18 cellular contexts compared by ENCODE assay signal in genomic region chr12:105587237-105587636, GRCh38.
A peak's percentile ranks its signal among the peaks of the same experiment; 100 is the strongest.
DNase-seq lines count a peak whose midpoint lies in the region; ATAC-seq, FAIRE-seq and TF ChIP-seq lines count a peak whose summit lies in the region.
"Had no signal": no experiment of that assay in that cellular context is flagged by ENCODE, and none has a peak within 500 bp of the region (broad histone marks: within the 10 kb centered on the region; RNA-seq: fewer than 3 reads in every experiment).

No MANE protein-coding gene starts in this region.

- H3K4me1 ChIP-seq in left ventricle myocardium inferior = peaks cover 5% of the 10 kb centered on the region
- H3K4me1 ChIP-seq in right atrium auricular region = no peaks in the 10 kb centered on the region
- peaks cover 29% of the 10 kb centered on the region for H3K4me1 ChIP-seq in endothelial cell of umbilical vein (ENCODE audit: control insufficient read depth, extremely low read depth, insufficient read depth, low read length)
- peaks cover 0 to 19% (median 0%) of the 10 kb centered on the region in 5 donors for H3K4me1 ChIP-seq in subcutaneous abdominal adipose tissue (ENCODE audit: control insufficient read depth in 5 of 5, insufficient read depth in 5 of 5, low read length in 5 of 5)
- H3K4me1 ChIP-seq: BE2C had no signal

- dilution Hi-C loops in endothelial cell of umbilical vein (cut with MboI; ENCODE audit: extremely low pct_ligation_motif_present, low sequenced_read_pairs) = no loop called here

- no peaks in the 10 kb centered on the region for H3K79me2 ChIP-seq in endothelial cell of umbilical vein (ENCODE audit: control insufficient read depth, insufficient read depth, low read length)

- H3K4me2 ChIP-seq in endothelial cell of umbilical vein (ENCODE audit: insufficient read depth, low read length) = peak overlapping the region; percentile 17

- no peak overlapping the region for H3K27ac Mint-ChIP-seq in chondrocyte (ENCODE audit: unreplicated experiment)
- H3K27ac Mint-ChIP-seq: CD4-positive, alpha-beta memory T cell; H9 had no signal

- TF ChIP-seq CTCF in left ventricle myocardium inferior (IDR thresholded peaks at IDR 0.05; ENCODE audit: borderline replicate concordance) = no peak
- no peak for TF ChIP-seq CTCF in right atrium auricular region (IDR thresholded peaks at IDR 0.05)
- no peak for TF ChIP-seq CTCF in endothelial cell of umbilical vein (IDR thresholded peaks at IDR 0.05; ENCODE audit: extremely low read depth in 1 of 2, insufficient read depth in 1 of 2, low read depth in 1 of 2, low read length in 2 of 2)
- TF ChIP-seq CTCF in chondrocyte (IDR thresholded peaks at IDR 0.05) = no peak

- H3K4me3 ChIP-seq in left ventricle myocardium inferior (no peak overlapping the region), right atrium auricular region (no peak overlapping the region), endothelial cell of umbilical vein (replicated peaks in 1 of 3; ENCODE audit: insufficient read depth in 1 of 3, low read depth in 1 of 3, low read length in 3 of 3) (no peak overlapping the region), subcutaneous abdominal adipose tissue (ENCODE audit: low read depth in 1 of 5, low read length in 5 of 5) (no peak overlapping the region)

- H4K20me1 ChIP-seq in endothelial cell of umbilical vein (replicated peaks; ENCODE audit: control insufficient read depth, extremely low read depth, insufficient read depth, low read length) = no peaks in the 10 kb centered on the region

- H3K9me1 ChIP-seq in endothelial cell of umbilical vein (replicated peaks; ENCODE audit: control insufficient read depth, extremely low read depth, insufficient read depth, low read length) = no peaks in the 10 kb centered on the region

- POLR2A ChIA-PET in endothelial cell of umbilical vein (lab: Charles Lee) = interaction anchor here (0.9 to 1.2 kb wide), 2 partner anchors 33 to 479 kb away, joined by 3 read pairs; no protein-coding TSS in a partner anchor

- H3K27me3 Mint-ChIP-seq in chondrocyte (ENCODE audit: low read depth) = no peaks in the 10 kb centered on the region

- H3K36me3 ChIP-seq in left ventricle myocardium inferior (no peaks in the 10 kb centered on the region), right atrium auricular region (no peaks in the 10 kb centered on the region), endothelial cell of umbilical vein (ENCODE audit: control insufficient read depth in 2 of 2, extremely low read depth in 1 of 2, insufficient read depth in 2 of 2, low read length in 2 of 2) (no peaks in the 10 kb centered on the region), subcutaneous abdominal adipose tissue (ENCODE audit: control insufficient read depth in 5 of 5, insufficient read depth in 5 of 5, low read length in 5 of 5) (no peaks in the 10 kb centered on the region)
- H3K36me3 ChIP-seq: BE2C had no signal

- peak; percentile 59 for TF ChIP-seq POLR2A in endothelial cell of umbilical vein (IDR thresholded peaks at IDR 0.05; ENCODE audit: low read depth, low read length)

- no peak overlapping the region for H3K4me3 Mint-ChIP-seq in chondrocyte (ENCODE audit: unreplicated experiment)
- H3K4me3 Mint-ChIP-seq: CD4-positive, alpha-beta memory T cell; H9 had no signal

- intact Hi-C loops in left ventricle myocardium inferior (cut with micrococcal nuclease) = no loop called here
- intact Hi-C loops in endothelial cell of umbilical vein (cut with micrococcal nuclease) = loop anchor here (1.0 to 5.0 kb wide), 3 partner anchors 100 to 552 kb away; partner anchors contain the start of gene NUAK1

- BruUV-seq in endothelial cell of umbilical vein (replicated peaks; lab: Mats Ljungman, UMichigan) = no TSS peak

- peaks cover 7% of the 10 kb centered on the region for H3K4me1 Mint-ChIP-seq in chondrocyte (ENCODE audit: low read depth)
- H3K4me1 Mint-ChIP-seq: CD4-positive, alpha-beta memory T cell; H9 had no signal

- H2AFZ ChIP-seq in endothelial cell of umbilical vein (ENCODE audit: low read depth, low read length) = no peak overlapping the region

- H3K9me3 Mint-ChIP-seq in chondrocyte (ENCODE audit: low read depth) = peaks cover 7% of the 10 kb centered on the region
- H3K9me3 Mint-ChIP-seq: H9 had no signal

- peak; percentile 33 for ATAC-seq in left lobe of liver

- H3K9me3 ChIP-seq in left ventricle myocardium inferior (replicated peaks) (no peaks in the 10 kb centered on the region), right atrium auricular region (no peaks in the 10 kb centered on the region), endothelial cell of umbilical vein (replicated peaks; ENCODE audit: control insufficient read depth, insufficient read depth, low read length) (no peaks in the 10 kb centered on the region), subcutaneous abdominal adipose tissue (ENCODE audit: control insufficient read depth in 5 of 5, low read length in 5 of 5) (peaks cover 0 to 4% (median 0%) of the 10 kb centered on the region in 5 donors)
- H3K9me3 ChIP-seq: BE2C had no signal

- DNase-seq in left ventricle myocardium inferior (no peak), right atrium auricular region (ENCODE audit: low spot score) (no peak), endothelial cell of umbilical vein (ENCODE audit: low read depth, low spot score) (peak; percentile 94), left lobe of liver (ENCODE audit: low spot score) (no peak), chondrocyte (ENCODE audit: low spot score) (no peak), inferior parietal cortex (ENCODE audit: extremely low spot score) (no peak)
- DNase-seq: BE2C; CD4-positive, alpha-beta memory T cell; DMS153; DMS79 treated with DMSO at 0.1 percent for 48 hours; EL; GOT3; H9 had no signal

- peak; percentile 74 for FAIRE-seq in endothelial cell of umbilical vein (lab: Jason Lieb, UNC)
- FAIRE-seq: A204.1, G401.6, GM12891 had no signal

- no peaks in the 10 kb centered on the region for H3K27me3 ChIP-seq in left ventricle myocardium inferior (ENCODE audit: low read depth)
- H3K27me3 ChIP-seq in right atrium auricular region = no peaks in the 10 kb centered on the region
- H3K27me3 ChIP-seq in endothelial cell of umbilical vein (ENCODE audit: control insufficient read depth in 2 of 2, insufficient read depth in 2 of 2, low read length in 2 of 2) = no peaks in the 10 kb centered on the region
- no peaks in the 10 kb centered on the region for H3K27me3 ChIP-seq in subcutaneous abdominal adipose tissue (ENCODE audit: control insufficient read depth in 5 of 5, insufficient read depth in 4 of 5, low read length in 5 of 5)
- H3K27me3 ChIP-seq: BE2C had no signal

- CTCF ChIA-PET in endothelial cell of umbilical vein (lab: Charles Lee) = interaction anchor here (0.7 to 3.0 kb wide), 14 partner anchors 11 to 637 kb away, joined by 3 to 24 read pairs (median 4); no protein-coding TSS in a partner anchor

- no peaks in the 10 kb centered on the region for H3K36me3 Mint-ChIP-seq in chondrocyte (ENCODE audit: low read depth)
- H3K36me3 Mint-ChIP-seq: CD4-positive, alpha-beta memory T cell had no signal

- peak overlapping the region; percentile 39 for H3K9ac ChIP-seq in endothelial cell of umbilical vein (replicated peaks; ENCODE audit: extremely low read depth, insufficient read depth, low read length)
- no peak overlapping the region for H3K9ac ChIP-seq in subcutaneous abdominal adipose tissue (ENCODE audit: low read length in 5 of 5)

- H3K27ac ChIP-seq in left ventricle myocardium inferior (replicated peaks) (peak overlapping the region; percentile 59), right atrium auricular region (no peak overlapping the region), endothelial cell of umbilical vein (ENCODE audit: insufficient read depth, low read depth, low read length) (peak overlapping the region; percentile 51), subcutaneous abdominal adipose tissue (ENCODE audit: low read depth, low read length) (peak overlapping the region; percentile 2)
- H3K27ac ChIP-seq: C4-2B had no signal

TF ChIP-seq in endothelial cell of umbilical vein, 7 proteins besides CTCF, POLR2A, EP300 and RAD21:
- no peak for TF ChIP-seq MAX (IDR thresholded peaks at IDR 0.05; ENCODE audit: insufficient read depth, insufficient read length)
- no peak for TF ChIP-seq FOS (IDR thresholded peaks at IDR 0.05; ENCODE audit: borderline replicate concordance, insufficient read depth, low read length)
- TF ChIP-seq POLR2AphosphoS5 (IDR thresholded peaks at IDR 0.05; ENCODE audit: insufficient read depth, low read depth, low read length) = peak; percentile 49
- peak; percentile 38 for TF ChIP-seq GATA2 (IDR thresholded peaks at IDR 0.05; ENCODE audit: insufficient read depth, insufficient read length, low read depth, low read length)
- TF ChIP-seq JUN (IDR thresholded peaks at IDR 0.05; ENCODE audit: borderline replicate concordance, insufficient read depth, insufficient read length, low read depth) = peak; percentile 26
- no peak for TF ChIP-seq EZH2 (IDR thresholded peaks at IDR 0.05; ENCODE audit: borderline replicate concordance, low read depth, low read length, severe bottlenecking)
- no peak for TF ChIP-seq MYC (IDR thresholded peaks at IDR 0.05; ENCODE audit: low read depth, low read length)
TF ChIP-seq in endothelial cell of umbilical vein: peak in this region for 3.

Comparison
In these comparisons a context has a peak if more than half of its experiments do, and no peak if none do; other contexts are left out.
1. H3K27ac ChIP-seq: peak in left ventricle myocardium inferior (single experiment), endothelial cell of umbilical vein (single experiment) and subcutaneous abdominal adipose tissue (single experiment); none in right atrium auricular region (0 of 2).